5 cellular contexts compared by ENCODE assay signal in genomic region chr2:210177115-210177514, GRCh38. TPM values are rescaled to one million over a fixed set of nuclear protein-coding genes. Genes with fewer than 3 reads are reported as not detected.
"Had no signal": no experiment of that assay in that cellular context is flagged by ENCODE, and none has a peak within 500 bp of the region (broad histone marks: within the 10 kb centered on the region; RNA-seq: fewer than 3 reads in every experiment).

No MANE protein-coding gene starts in this region.

RNA-seq across cellular contexts. Expression of gene ACADL, which starts 48.1 kb away (rescaled TPM):
- total RNA-seq: GM23248, H7, HepG2, HT-29 had no signal
- polyA plus RNA-seq: GM23248, HepG2, IgD-negative memory B cell had no signal
